ENCODE assay signal across 1 cellular context in the genomic region with DNA sequence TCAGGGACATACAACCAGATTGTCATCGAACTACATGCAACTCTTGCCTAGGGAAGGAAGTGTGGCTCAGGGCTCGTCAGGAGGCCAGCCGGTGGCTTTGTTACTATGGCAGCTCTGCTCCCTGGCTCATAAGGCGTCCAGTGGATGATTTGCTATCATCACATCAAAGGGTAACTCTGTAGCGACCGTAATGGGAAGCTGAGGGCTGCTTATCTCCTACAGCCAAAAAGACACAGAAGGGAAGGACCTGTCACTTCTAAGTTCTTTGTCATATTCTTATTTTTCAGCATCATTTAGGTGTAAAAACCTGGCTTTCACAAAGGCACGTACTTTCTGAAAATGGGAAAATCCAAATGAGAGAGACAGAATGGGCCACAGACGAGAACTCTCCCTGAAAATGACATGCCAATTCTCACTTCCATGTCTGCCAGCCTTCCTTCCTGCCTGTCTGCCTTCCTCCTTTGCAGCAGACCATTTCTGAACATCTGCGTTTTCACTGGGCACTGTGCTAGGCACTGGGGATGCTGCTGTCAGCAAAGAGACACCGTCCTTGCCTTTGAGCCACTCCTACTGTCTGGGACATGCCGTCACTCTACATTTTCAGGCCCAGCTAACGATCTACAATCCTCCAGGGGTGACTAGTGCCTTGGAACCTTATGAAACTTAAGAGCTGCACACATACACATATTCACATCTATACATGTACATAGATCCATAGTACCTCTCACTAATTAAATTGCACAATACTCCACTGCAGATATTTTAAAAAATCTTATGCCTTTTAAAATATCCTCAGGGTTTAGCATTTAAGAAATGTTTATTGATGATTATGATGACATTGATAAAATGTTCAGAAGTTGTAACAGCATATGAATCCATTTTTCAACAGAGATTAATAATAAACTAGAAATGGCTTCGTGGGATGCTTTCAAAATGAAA.
TF ChIP-seq lines count a peak whose summit lies in the region.

No MANE protein-coding gene starts in this region.

TF ChIP-seq in endothelial cell of umbilical vein, 7 proteins besides CTCF, POLR2A, EP300 and RAD21:
- TF ChIP-seq FOS (IDR thresholded peaks at IDR 0.05; ENCODE audit: borderline replicate concordance, insufficient read depth, low read length): no peak
- TF ChIP-seq EZH2 (IDR thresholded peaks at IDR 0.05; ENCODE audit: borderline replicate concordance, low read depth, low read length, severe bottlenecking): no peak
- TF ChIP-seq JUN (IDR thresholded peaks at IDR 0.05; ENCODE audit: borderline replicate concordance, insufficient read depth, insufficient read length, low read depth): no peak
- no peak for TF ChIP-seq POLR2AphosphoS5 (IDR thresholded peaks at IDR 0.05; ENCODE audit: insufficient read depth, low read depth, low read length)
- no peak for TF ChIP-seq GATA2 (IDR thresholded peaks at IDR 0.05; ENCODE audit: insufficient read depth, insufficient read length, low read depth, low read length)
- no peak for TF ChIP-seq MYC (IDR thresholded peaks at IDR 0.05; ENCODE audit: low read depth, low read length)
TF ChIP-seq in endothelial cell of umbilical vein: peak in this region for 0.
